In genomic region chr7:12569673-12570072, GRCh38 we compare ENCODE assay signal across 9 cellular contexts. TPM values are rescaled to one million over a fixed set of nuclear protein-coding genes. Genes with fewer than 3 reads are reported as not detected.
DNase-seq lines count a peak whose midpoint lies in the region; ATAC-seq and TF ChIP-seq lines count a peak whose summit lies in the region.
"Had no signal": no experiment of that assay in that cellular context is flagged by ENCODE, and none has a peak within 500 bp of the region (broad histone marks: within the 10 kb centered on the region; RNA-seq: fewer than 3 reads in every experiment).

No MANE protein-coding gene starts in this region.

- peaks cover 55% of the 10 kb centered on the region for H3K27me3 Mint-ChIP-seq in type B pancreatic cell

- no peaks in the 10 kb centered on the region for H3K9me3 ChIP-seq in right cardiac atrium (ENCODE audit: control insufficient read depth, low read length)
- no peaks in the 10 kb centered on the region for H3K9me3 ChIP-seq in colonic mucosa

- H3K9me3 Mint-ChIP-seq in type B pancreatic cell = no peaks in the 10 kb centered on the region
- H3K9me3 Mint-ChIP-seq: activated B cell treated with CpG ODN at 0.5 μM for 24 hours had no signal

- ATAC-seq in right cardiac atrium = no peak
- no peak for ATAC-seq in Right ventricle myocardium superior (ENCODE audit: poor library complexity)
- peak; percentile 44 for ATAC-seq in HG03460 (IDR thresholded peaks at IDR 0.05; ENCODE audit: unreplicated experiment)

- peak overlapping the region in 1 of 2 donors; percentile 57 for H3K9ac ChIP-seq in colonic mucosa (ENCODE audit: low read depth in 2 of 2, low read length in 2 of 2)

- H3K36me3 ChIP-seq in colonic mucosa = no peaks in the 10 kb centered on the region

- H3K4me1 Mint-ChIP-seq in type B pancreatic cell (ENCODE audit: unreplicated experiment) = peaks cover 7% of the 10 kb centered on the region

- H3K4me3 ChIP-seq in right cardiac atrium (ENCODE audit: low read length) (peak overlapping the region; percentile 60), colonic mucosa (peak overlapping the region; percentile 43)

- H3K27ac Mint-ChIP-seq in type B pancreatic cell = no peak overlapping the region
- H3K27ac Mint-ChIP-seq: activated B cell treated with CpG ODN at 0.5 μM for 24 hours had no signal

- intact Hi-C loops in right cardiac atrium (cut with DNase I) = no loop called here
- intact Hi-C loops in Right ventricle myocardium superior (cut with DNase I) = no loop called here
- intact Hi-C loops in colonic mucosa (cut with DNase I) = no loop called here

- no peak for TF ChIP-seq CTCF in colonic mucosa (IDR thresholded peaks at IDR 0.05)
- TF ChIP-seq CTCF in type B pancreatic cell (conservative IDR thresholded peaks at IDR 0.05) = no peak

- H3K27me3 ChIP-seq in right cardiac atrium (ENCODE audit: control insufficient read depth, insufficient read depth) (no peaks in the 10 kb centered on the region), colonic mucosa (no peaks in the 10 kb centered on the region)

- no peak for DNase-seq in right cardiac atrium
- no peak for DNase-seq in Right ventricle myocardium superior
- no peak for DNase-seq in colonic mucosa
- DNase-seq in type B pancreatic cell (ENCODE audit: extremely low spot score, unreplicated experiment) = no peak
- no peak for DNase-seq in pons (ENCODE audit: low spot score)
- DNase-seq in glomerular visceral epithelial cell (ENCODE audit: extremely low spot score) = no peak
- no peak for DNase-seq in activated T-cell treated with anti-CD3 and anti-CD28 coated beads for 4 hours
- DNase-seq: activated B cell treated with CpG ODN at 0.5 μM for 24 hours had no signal

- peak overlapping the region; percentile 91 for H3K4me3 Mint-ChIP-seq in type B pancreatic cell

- H3K27ac ChIP-seq in right cardiac atrium (ENCODE audit: low read length) (no peak overlapping the region), colonic mucosa (peak overlapping the region; percentile 53)

- H3K4me1 ChIP-seq in right cardiac atrium (ENCODE audit: control insufficient read depth, insufficient read depth, low read length) = no peaks in the 10 kb centered on the region
- H3K4me1 ChIP-seq in colonic mucosa = peaks cover 6% of the 10 kb centered on the region

- H3K36me3 Mint-ChIP-seq in type B pancreatic cell = no peaks in the 10 kb centered on the region

- WGBS in right cardiac atrium = 50% methylated on average over 5 of the region's 5 CpGs

RNA-seq across cellular contexts. Expression of gene SCIN, which starts 0.8 kb away (rescaled TPM):
- total RNA-seq in right cardiac atrium (under 1 TPM; 0.14 to 0.35 (median 0.28) TPM), Right ventricle myocardium superior (0.13 TPM), colonic mucosa (10 to 100 TPM; 20.8 to 57.4 TPM), type B pancreatic cell (ENCODE audit: low replicate concordance) (3.4 and 3.9 TPM in 2 replicates)
- polyA plus RNA-seq in right cardiac atrium = 0.20 TPM
- total RNA-seq: activated B cell treated with CpG ODN at 0.5 μM for 24 hours had no signal
